12 cellular contexts compared by ENCODE assay signal in genomic region chr21:40846566-40847411, GRCh38. TPM values are rescaled to one million over a fixed set of nuclear protein-coding genes. Genes with fewer than 3 reads are reported as not detected.
DNase-seq lines count a peak whose midpoint lies in the region; ATAC-seq, FAIRE-seq and TF ChIP-seq lines count a peak whose summit lies in the region.
"Had no signal": no experiment of that assay in that cellular context is flagged by ENCODE, and none has a peak within 500 bp of the region (broad histone marks: within the 10 kb centered on the region; RNA-seq: fewer than 3 reads in every experiment).

Gene DSCAM (minus strand): TSS chr21:40847158. CDS start chr21:40846661, 497 bp downstream.

- H3K27ac Mint-ChIP-seq in H9 (no peak within 1 kb of the TSS), CD14-positive monocyte (no peak within 1 kb of the TSS)
- H3K27ac Mint-ChIP-seq: dendritic cell treated with granulocyte-macrophage colony-stimulating factor and Interleukin-4, amounts not matched to agents 40 ng/mL and 50 ng/mL, for 4 days had no signal

- H3K18ac ChIP-seq in H9 (ENCODE audit: insufficient read length, low read depth, low read length) (no peak within 1 kb of the TSS), H1 (ENCODE audit: extremely low read depth, low read length) (no peak within 1 kb of the TSS; the same call in 1 of the 2 replicates), neuronal stem cell (ENCODE audit: low read length) (peak within 1 kb of the TSS; percentile 78)

- H2BK5ac ChIP-seq in H9 (ENCODE audit: insufficient read length, low read length) = no peak within 1 kb of the TSS
- H2BK5ac ChIP-seq in H1 (ENCODE audit: low read depth, low read length) = no peak within 1 kb of the TSS
- no peak within 1 kb of the TSS for H2BK5ac ChIP-seq in neuronal stem cell (ENCODE audit: low read length)

- H4K5ac ChIP-seq in H9 (ENCODE audit: insufficient read length, low read depth, low read length) = no peak within 1 kb of the TSS
- no peak within 1 kb of the TSS for H4K5ac ChIP-seq in H1 (ENCODE audit: insufficient read length, low read depth, low read length)

- intact Hi-C loops in CD14-positive monocyte (cut with micrococcal nuclease) = no loop called here

- CTCF ChIA-PET in H1 (lab: Charles Lee; ENCODE audit: partially characterized antibody) = interaction anchor here (1.1 to 2.0 kb wide), 4 partner anchors 16 to 192 kb away, joined by 3 to 5 read pairs (median 4); no protein-coding TSS in a partner anchor

- H3K4me3 ChIP-seq in H1 (ENCODE audit: extremely low read depth in 1 of 4, insufficient read depth in 2 of 4, low read depth in 3 of 4, low read length in 4 of 4) (peak within 1 kb of the TSS; percentile 24 to 60 (median 36)), neuronal stem cell (ENCODE audit: low read length in 2 of 2) (peak within 1 kb of the TSS in 1 of 2 donors; percentile 79)
- H3K4me3 ChIP-seq: thyroid gland had no signal

- no CpG with 5 or more reads among the region's 95 CpGs for WGBS in H9 (ENCODE audit: extremely low coverage, insufficient read length, low lambda C conversion rate)
- 4% methylated on average over 48 of the region's 95 CpGs; no CpG with 5 or more reads in 1 of the 2 experiments for WGBS in H1 (ENCODE audit: extremely low coverage in 1 of 2, insufficient coverage in 1 of 2, insufficient read length in 1 of 2, insufficient replicate concordance in 2 of 2, low coverage in 1 of 2, low lambda C conversion rate in 2 of 2, missing lambda C conversion rate in 1 of 2), 2 experiments
- no CpG with 5 or more reads among the region's 95 CpGs for WGBS in neuronal stem cell (ENCODE audit: extremely low coverage in 2 of 2, insufficient read length in 2 of 2, insufficient replicate concordance in 1 of 2), 2 donors

- no peak within 1 kb of the TSS; the same call in 1 of the 2 replicates for H3K14ac ChIP-seq in H9 (ENCODE audit: insufficient read depth, low read length)
- H3K14ac ChIP-seq in H1 (ENCODE audit: insufficient read length) = no peak within 1 kb of the TSS
- H3K14ac ChIP-seq in neuronal stem cell (ENCODE audit: low read length) = no peak within 1 kb of the TSS

- H2AK5ac ChIP-seq in H9 (ENCODE audit: insufficient read length, low read length) = no peak within 1 kb of the TSS
- H2AK5ac ChIP-seq in H1 (ENCODE audit: low read depth, low read length) = no peak within 1 kb of the TSS
- no peak within 1 kb of the TSS for H2AK5ac ChIP-seq in neuronal stem cell (ENCODE audit: low read depth, low read length)

- H2BK15ac ChIP-seq in H9 (ENCODE audit: low read depth, low read length) (no peak within 1 kb of the TSS), H1 (ENCODE audit: low read length) (0 out of 2 replicates have a peak within 1 kb of the TSS, but pooled peaks have one; percentile 40), neuronal stem cell (ENCODE audit: low read length) (no peak within 1 kb of the TSS)

- TF ChIP-seq CTCF in H9 (conservative IDR thresholded peaks at IDR 0.05) (no peak), H1 (IDR thresholded peaks at IDR 0.05; ENCODE audit: control extremely low read depth in 1 of 3, insufficient read depth in 1 of 3, low read depth in 1 of 3, low read length in 3 of 3) (no peak), CD14-positive monocyte (IDR thresholded peaks at IDR 0.05) (no peak)

- peaks cover 0 to 2% (median 0%) of the 10 kb centered on the region in 3 experiments; a peak in 2 of 7 replicates for H3K36me3 Mint-ChIP-seq in H9 (ENCODE audit: insufficient read depth in 1 of 3, low read depth in 3 of 3)
- H3K36me3 Mint-ChIP-seq in CD14-positive monocyte = peaks cover 0 to 2% of the 10 kb centered on the region in 2 donors

- H3T11ph ChIP-seq in H9 (ENCODE audit: low read length) = no peak within 1 kb of the TSS

- H4K20me1 ChIP-seq in H9 (ENCODE audit: control insufficient read depth, insufficient read depth, insufficient read length) (no peaks in the 10 kb centered on the region), H1 (replicated peaks in 1 of 2; ENCODE audit: control insufficient read depth in 1 of 2, insufficient read depth in 2 of 2, low read length in 2 of 2) (no peaks in the 10 kb centered on the region)

- H3K27ac ChIP-seq in H9 (ENCODE audit: insufficient read length, low read depth, low read length) (no peak within 1 kb of the TSS), H1 (ENCODE audit: low read depth, low read length) (no peak within 1 kb of the TSS), neuronal stem cell (replicated peaks; ENCODE audit: low read length) (no peak within 1 kb of the TSS)
- H3K27ac ChIP-seq: thyroid gland had no signal

- no peak within 1 kb of the TSS for H3K56ac ChIP-seq in H9 (ENCODE audit: insufficient read length, low read depth, low read length)
- H3K56ac ChIP-seq in H1 (replicated peaks; ENCODE audit: insufficient read length, low read depth, low read length) = no peak within 1 kb of the TSS

- no peak for TF ChIP-seq EP300 in H1 (IDR thresholded peaks at IDR 0.05; ENCODE audit: borderline replicate concordance in 1 of 2, low read depth in 2 of 2, low read length in 2 of 2)

- no peak for FAIRE-seq in H1 (lab: Jason Lieb, UNC)

- no peaks in the 10 kb centered on the region for H3K9me3 ChIP-seq in H9 (ENCODE audit: control insufficient read depth, low read depth, low read length)
- H3K9me3 ChIP-seq in H1 (ENCODE audit: insufficient read depth in 2 of 2, low read depth in 1 of 2, low read length in 1 of 2) = no peaks in the 10 kb centered on the region
- H3K9me3 ChIP-seq in neuronal stem cell (replicated peaks in 1 of 2; ENCODE audit: control insufficient read depth in 2 of 2, insufficient read depth in 1 of 2, low read depth in 1 of 2, low read length in 2 of 2) = no peaks in the 10 kb centered on the region
- H3K9me3 ChIP-seq: thyroid gland had no signal

- no peak within 1 kb of the TSS for H2BK12ac ChIP-seq in H9 (ENCODE audit: insufficient read length, low read depth, low read length)
- no peak within 1 kb of the TSS for H2BK12ac ChIP-seq in H1 (ENCODE audit: low read depth, low read length)
- H2BK12ac ChIP-seq in neuronal stem cell (ENCODE audit: low read length) = no peak within 1 kb of the TSS

- H3K79me2 ChIP-seq in H9 (ENCODE audit: insufficient read depth, low read length) (no peaks in the 10 kb centered on the region), H1 (ENCODE audit: control insufficient read depth in 1 of 2, insufficient read depth in 2 of 2, low read length in 2 of 2) (no peaks in the 10 kb centered on the region)

- H3K79me1 ChIP-seq in H9 (ENCODE audit: insufficient read depth, low read depth, low read length, poor library complexity, severe bottlenecking) (no peaks in the 10 kb centered on the region), H1 (ENCODE audit: low read depth, low read length) (no peaks in the 10 kb centered on the region), neuronal stem cell (ENCODE audit: low read depth, low read length) (no peaks in the 10 kb centered on the region)

- no peak within 1 kb of the TSS for H3K9ac ChIP-seq in H9 (ENCODE audit: extremely low read depth, insufficient read length, low read length)
- peak within 1 kb of the TSS in 1 of 4 experiments; percentile 20; a peak in 1 of 7 replicates for H3K9ac ChIP-seq in H1 (replicated peaks in 1 of 4; ENCODE audit: extremely low read depth in 1 of 4, low read depth in 3 of 4, low read length in 3 of 4)
- peak within 1 kb of the TSS; percentile 72 for H3K9ac ChIP-seq in neuronal stem cell (ENCODE audit: low read depth, low read length, poor library complexity)

- H3K4me1 ChIP-seq in H9 (ENCODE audit: insufficient read depth, low read length) (peaks cover 2% of the 10 kb centered on the region; the same call in 1 of the 2 replicates), H1 (replicated peaks in 1 of 4; ENCODE audit: control insufficient read depth in 3 of 4, insufficient read depth in 4 of 4, low read length in 3 of 4) (peaks cover 0 to 4% (median 3%) of the 10 kb centered on the region in 4 experiments; a peak in 2 of 7 replicates), neuronal stem cell (ENCODE audit: control insufficient read depth in 2 of 2, insufficient read depth in 1 of 2, low read depth in 1 of 2, low read length in 2 of 2) (no peaks in the 10 kb centered on the region)

- no peak within 1 kb of the TSS for H2BK120ac ChIP-seq in H9 (ENCODE audit: low read depth, low read length, poor library complexity, severe bottlenecking)
- no peak within 1 kb of the TSS for H2BK120ac ChIP-seq in H1 (replicated peaks; ENCODE audit: low read depth, low read length)
- no peak within 1 kb of the TSS for H2BK120ac ChIP-seq in neuronal stem cell (ENCODE audit: low read depth, low read length)

- H3K4me2 ChIP-seq in H9 (ENCODE audit: insufficient read depth, insufficient read length, low read length) (peak within 1 kb of the TSS; percentile 57), H1 (ENCODE audit: insufficient read depth in 1 of 2, low read depth in 2 of 2, low read length in 2 of 2) (peak within 1 kb of the TSS; percentile 57 to 81), neuronal stem cell (ENCODE audit: insufficient read depth, low read length, poor library complexity, severe bottlenecking) (peak within 1 kb of the TSS; percentile 92)

- H2BK20ac ChIP-seq in H9 (ENCODE audit: low read depth, low read length, poor library complexity, severe bottlenecking) (no peak within 1 kb of the TSS), H1 (ENCODE audit: low read length) (no peak within 1 kb of the TSS)

- H3K23me2 ChIP-seq in H9 (ENCODE audit: insufficient read length, low read depth, low read length, poor library complexity, severe bottlenecking) = peaks cover 4% of the 10 kb centered on the region
- H3K23me2 ChIP-seq in H1 (ENCODE audit: low read depth, low read length) = peaks cover 7% of the 10 kb centered on the region

- H3K27me3 ChIP-seq in H9 (ENCODE audit: insufficient read depth, low read length) (peaks cover 5% of the 10 kb centered on the region; the same call in 1 of the 2 replicates), H1 (replicated peaks in 1 of 4; ENCODE audit: control insufficient read depth in 3 of 4, extremely low read depth in 1 of 4, insufficient read depth in 3 of 4, low read length in 3 of 4) (peaks cover 3 to 38% (median 25%) of the 10 kb centered on the region in 4 experiments), neuronal stem cell (ENCODE audit: control insufficient read depth in 3 of 3, insufficient read depth in 3 of 3, low read depth in 1 of 3, low read length in 3 of 3) (peaks cover 0 to 55% (median 15%) of the 10 kb centered on the region in 3 experiments)
- H3K27me3 ChIP-seq: thyroid gland had no signal

- H3K23ac ChIP-seq in H9 (ENCODE audit: insufficient read length, low read depth, low read length) (no peak within 1 kb of the TSS), H1 (ENCODE audit: insufficient read length) (no peak within 1 kb of the TSS), neuronal stem cell (ENCODE audit: low read depth, low read length, poor library complexity) (no peak within 1 kb of the TSS)

- peak within 1 kb of the TSS; percentile 68 to 82 for H3K4me3 Mint-ChIP-seq in H9
- H3K4me3 Mint-ChIP-seq in CD14-positive monocyte = peak within 1 kb of the TSS in 1 of 2 donors; percentile 78
- H3K4me3 Mint-ChIP-seq: dendritic cell treated with granulocyte-macrophage colony-stimulating factor and Interleukin-4, amounts not matched to agents 40 ng/mL and 50 ng/mL, for 4 days had no signal

- no peak within 1 kb of the TSS for H4K91ac ChIP-seq in H9 (ENCODE audit: insufficient read length, low read depth, low read length)
- no peak within 1 kb of the TSS for H4K91ac ChIP-seq in H1 (replicated peaks; ENCODE audit: insufficient read length, low read length)
- H4K91ac ChIP-seq in neuronal stem cell (ENCODE audit: low read depth, low read length, poor library complexity) = no peak within 1 kb of the TSS

- H3K4ac ChIP-seq in H9 (ENCODE audit: low read depth, low read length) = no peak within 1 kb of the TSS
- no peak within 1 kb of the TSS for H3K4ac ChIP-seq in H1 (replicated peaks; ENCODE audit: insufficient read length, low read depth, low read length)
- no peak within 1 kb of the TSS for H3K4ac ChIP-seq in neuronal stem cell (ENCODE audit: low read length)

- H4K8ac ChIP-seq in H9 (replicated peaks; ENCODE audit: insufficient read length, low read depth, low read length) = no peak within 1 kb of the TSS
- H4K8ac ChIP-seq in H1 (ENCODE audit: extremely low read depth, insufficient read depth, low read length) = peak within 1 kb of the TSS; percentile 54
- no peak within 1 kb of the TSS for H4K8ac ChIP-seq in neuronal stem cell (ENCODE audit: low read depth, low read length)

- ATAC-seq in HG02885 (IDR thresholded peaks at IDR 0.05; ENCODE audit: poor library complexity, unreplicated experiment) (no peak), HG03095 (IDR thresholded peaks at IDR 0.05; ENCODE audit: unreplicated experiment) (no peak), HG02852 (IDR thresholded peaks at IDR 0.05; ENCODE audit: unreplicated experiment) (no peak)
- ATAC-seq: left ventricle myocardium superior had no signal

- POLR2A ChIA-PET in H1 (lab: Charles Lee; ENCODE audit: partially characterized antibody) = no interaction called here

- no peaks in the 10 kb centered on the region for H3K36me3 ChIP-seq in H1 (ENCODE audit: control insufficient read depth in 2 of 4, insufficient read depth in 4 of 4, low read length in 3 of 4)
- no peaks in the 10 kb centered on the region for H3K36me3 ChIP-seq in neuronal stem cell (replicated peaks in 1 of 2; ENCODE audit: control insufficient read depth in 2 of 2, insufficient read depth in 2 of 2, low read length in 2 of 2)
- H3K36me3 ChIP-seq: thyroid gland had no signal

- no peaks in the 10 kb centered on the region; a peak in 2 of 5 replicates for H3K9me3 Mint-ChIP-seq in H9
- peaks cover 0 to 4% (median 0%) of the 10 kb centered on the region in 7 donors for H3K9me3 Mint-ChIP-seq in CD14-positive monocyte
- H3K9me3 Mint-ChIP-seq: dendritic cell treated with granulocyte-macrophage colony-stimulating factor and Interleukin-4, amounts not matched to agents 40 ng/mL and 50 ng/mL, for 4 days had no signal

- no peak within 1 kb of the TSS for H2AFZ ChIP-seq in H9 (ENCODE audit: low read length)
- H2AFZ ChIP-seq in H1 (ENCODE audit: low read length) = no peak within 1 kb of the TSS
- H2AFZ ChIP-seq in neuronal stem cell (ENCODE audit: low read length) = no peak within 1 kb of the TSS

- no peak for TF ChIP-seq POLR2A in H1 (IDR thresholded peaks at IDR 0.05; ENCODE audit: control extremely low read depth in 1 of 2, low read depth in 2 of 2, low read length in 2 of 2)

- H3K27me3 Mint-ChIP-seq in H9 (ENCODE audit: low read depth) (peaks cover 63% of the 10 kb centered on the region), CD14-positive monocyte (ENCODE audit: low read depth in 3 of 3) (peaks cover 37 to 54% (median 45%) of the 10 kb centered on the region in 3 donors)

- 0 out of 4 replicates have a peak, but pooled peaks have one; percentile 5 to 7 for TF ChIP-seq RAD21 in H1 (IDR thresholded peaks at IDR 0.05 in 1 of 2, conservative IDR thresholded peaks at IDR 0.05 in 1 of 2; ENCODE audit: low read depth in 2 of 2, low read length in 2 of 2)

- H3K4me1 Mint-ChIP-seq in H9 (peaks cover 15 to 20% of the 10 kb centered on the region in 2 experiments), CD14-positive monocyte (no peaks in the 10 kb centered on the region)

- peak; percentile 63 for DNase-seq in H9
- DNase-seq in NCI-H345 (lab: John Stamatoyannopoulos, UW) = peak; percentile 69
- peak in 1 of 2 experiments; percentile 70 for DNase-seq in H1 (ENCODE audit: low read depth in 1 of 2, low spot score in 2 of 2)
- DNase-seq in neuronal stem cell (ENCODE audit: low spot score) = peak; percentile 46
- DNase-seq in CD14-positive monocyte (ENCODE audit: low spot score) = no peak
- DNase-seq: left ventricle myocardium superior, thyroid gland had no signal

RNA-seq across cellular contexts. Expression of gene DSCAM, which starts in this region (rescaled TPM):
- 0.15 and 0.17 TPM in 2 replicates for total RNA-seq in H9 (2021)
- 0.15 and 0.17 TPM in 2 replicates for total RNA-seq in H1 (2021; fragmentation: NEBNext Ultra II Directional; extraction: Animal tissue kit (Norgen Biotek cat#: 25700))
- polyA plus RNA-seq in H1 (2011; rRNA removed) = 0.02 and 0.08 TPM in 2 replicates
- 0.04 TPM for polyA plus RNA-seq in H1 (2011; cell fraction: cytosol; rRNA removed)
- polyA plus RNA-seq in H1 (2011; cell fraction: nucleus; rRNA removed) = 0.09 TPM
- 0.04 to 0.08 TPM (median 0.05 TPM) in 3 of 4 replicates, not detected in the other for polyA plus RNA-seq in H1 (2012, experiment 1 of 2)
- not detected for polyA plus RNA-seq in H1 (2012, experiment 2 of 2)
- polyA plus RNA-seq in H1 (2013, experiment 1 of 2) = 0.10 TPM
- polyA plus RNA-seq in H1 (2013, experiment 2 of 2) = 0.11 TPM
- polyA minus RNA-seq in H1 (2011; rRNA and poly(A)+ RNA removed) = 0.15 and 0.22 TPM in 2 replicates
- polyA minus RNA-seq in H1 (2011; cell fraction: cytosol; rRNA and poly(A)+ RNA removed) = not detected
- 0.50 TPM for polyA minus RNA-seq in H1 (2011; cell fraction: nucleus; rRNA and poly(A)+ RNA removed)
- polyA plus RNA-seq in neuronal stem cell (2013, experiment 1 of 2) = 0.01 TPM
- polyA plus RNA-seq in neuronal stem cell (2013, experiment 2 of 2) = 0.01 TPM
- not detected for polyA plus RNA-seq in CD14-positive monocyte
- total RNA-seq: activated CD8-positive, alpha-beta memory T cell treated with anti-CD3 and anti-CD28 coated beads for 36 hours; left ventricle myocardium superior had no signal

Comparison
In these comparisons a context has a peak if more than half of its experiments do, and no peak if none do; other contexts are left out.
1. Peak in DNase-seq and H3K4me2 ChIP-seq in H9; RNA of the gene not detected or under 1 TPM.